ENCODE assay signal across 5 cellular contexts in genomic region chr5:44707721-44708120, GRCh38.
"Had no signal": no experiment of that assay in that cellular context is flagged by ENCODE, and none has a peak within 500 bp of the region (broad histone marks: within the 10 kb centered on the region; RNA-seq: fewer than 3 reads in every experiment).

No MANE protein-coding gene starts in this region.

- DNase-seq: IMR-90, KBM-7, KG1 had no signal

- ATAC-seq: HepG2, K562 had no signal
